ENCODE assay signal across 15 cellular contexts in genomic region chr3:28860307-28860706, GRCh38.
DNase-seq lines count a peak whose midpoint lies in the region; ATAC-seq, FAIRE-seq and TF ChIP-seq lines count a peak whose summit lies in the region.
"Had no signal": no experiment of that assay in that cellular context is flagged by ENCODE, and none has a peak within 500 bp of the region (broad histone marks: within the 10 kb centered on the region; RNA-seq: fewer than 3 reads in every experiment).

No MANE protein-coding gene starts in this region.

- no peaks in the 10 kb centered on the region for H3K79me2 ChIP-seq in HepG2 (ENCODE audit: insufficient read depth, low read length)

- ATAC-seq in right lobe of liver (peak in 3 of 4 donors; percentile 28 to 50 (median 40)), HepG2 (no peak), lower lobe of right lung (peak; percentile 42 to 59), GM21381 (IDR thresholded peaks at IDR 0.05; ENCODE audit: unreplicated experiment) (no peak)

- H3K4me3 ChIP-seq in right lobe of liver, result no peak overlapping the region
- H3K4me3 ChIP-seq in HepG2 (replicated peaks in 1 of 3; ENCODE audit: insufficient read depth in 1 of 3, low read depth in 2 of 3, low read length in 3 of 3), result no peak overlapping the region
- no peak overlapping the region for H3K4me3 ChIP-seq in lower lobe of right lung

- H2AFZ ChIP-seq in HepG2 (ENCODE audit: low read length), result no peak overlapping the region

- WGBS in right lobe of liver (ENCODE audit: insufficient coverage, low coverage, low lambda C conversion rate, missing lambda C conversion rate), result 50% methylated on average over 4 of the region's 4 CpGs
- 27% methylated on average over 4 of the region's 4 CpGs for WGBS in HepG2 (ENCODE audit: low lambda C conversion rate)

- POLR2A ChIA-PET in HepG2 (lab: Yijun Ruan, JAX), result no interaction called here

- no peak for TF ChIP-seq CTCF in right lobe of liver (IDR thresholded peaks at IDR 0.05)
- TF ChIP-seq CTCF in HepG2 (CRISPR knock-in tag; IDR thresholded peaks at IDR 0.05), result no peak
- TF ChIP-seq CTCF in lower lobe of right lung (IDR thresholded peaks at IDR 0.05), result no peak

- H3K4me1 ChIP-seq in right lobe of liver, result no peaks in the 10 kb centered on the region
- no peaks in the 10 kb centered on the region for H3K4me1 ChIP-seq in HepG2 (ENCODE audit: insufficient read depth, low read length)
- peaks cover 9% of the 10 kb centered on the region for H3K4me1 ChIP-seq in lower lobe of right lung

- TF ChIP-seq RAD21 in HepG2 (CRISPR knock-in tag; IDR thresholded peaks at IDR 0.05), result no peak

- BruUV-seq in HepG2 (replicated peaks; lab: Mats Ljungman, UMichigan), result no TSS peak

- H3K36me3 ChIP-seq in right lobe of liver, result no peaks in the 10 kb centered on the region
- no peaks in the 10 kb centered on the region for H3K36me3 ChIP-seq in HepG2 (replicated peaks in 1 of 2; ENCODE audit: control insufficient read depth in 1 of 2, insufficient read depth in 2 of 2, low read length in 2 of 2)
- H3K36me3 ChIP-seq in lower lobe of right lung, result no peaks in the 10 kb centered on the region

- no peaks in the 10 kb centered on the region for H4K20me1 ChIP-seq in HepG2 (ENCODE audit: insufficient read depth, low read length)

- CTCF ChIA-PET in HepG2 (lab: Yijun Ruan, JAX; ENCODE audit: low intra/inter-chr PET ratio, low total read pairs), result no interaction called here

- no peak for FAIRE-seq in HepG2 (lab: Jason Lieb, UNC)
- FAIRE-seq: astrocyte had no signal

- H3K27ac ChIP-seq in right lobe of liver (no peak overlapping the region), HepG2 (ENCODE audit: extremely low read length, insufficient read depth, low read length) (no peak overlapping the region), lower lobe of right lung (no peak overlapping the region)
- H3K27ac ChIP-seq: RWPE1, VCaP had no signal

- TF ChIP-seq EP300 in HepG2 (IDR thresholded peaks at IDR 0.05; ENCODE audit: low read depth in 2 of 2, low read length in 2 of 2) (no peak), HepG2 (CRISPR knock-in tag; IDR thresholded peaks at IDR 0.05; ENCODE audit: borderline replicate concordance) (no peak)

- TF ChIP-seq POLR2A in right lobe of liver (IDR thresholded peaks at IDR 0.05) (no peak), HepG2 (IDR thresholded peaks at IDR 0.05; ENCODE audit: insufficient read depth in 1 of 2, low read depth in 2 of 2, low read length in 2 of 2) (no peak)

- intact Hi-C loops in right lobe of liver (cut with DNase I) (no loop called here), HepG2 (cut with micrococcal nuclease; ENCODE audit: unreplicated experiment) (no loop called here), lower lobe of right lung (cut with DNase I) (no loop called here)

- H3K27me3 ChIP-seq in right lobe of liver, result no peaks in the 10 kb centered on the region
- no peaks in the 10 kb centered on the region for H3K27me3 ChIP-seq in HepG2 (ENCODE audit: control insufficient read depth in 1 of 2, insufficient read depth in 2 of 2, low read length in 2 of 2)
- H3K27me3 ChIP-seq in lower lobe of right lung (ENCODE audit: low read depth), result no peaks in the 10 kb centered on the region

- H3K4me2 ChIP-seq in HepG2 (ENCODE audit: low read depth, low read length), result no peak overlapping the region

- no peak overlapping the region for H3K9ac ChIP-seq in HepG2 (ENCODE audit: insufficient read depth, low read depth, low read length)

- H3K9me3 ChIP-seq in right lobe of liver, result no peaks in the 10 kb centered on the region
- no peaks in the 10 kb centered on the region for H3K9me3 ChIP-seq in HepG2 (ENCODE audit: low read length)
- H3K9me3 ChIP-seq in lower lobe of right lung, result no peaks in the 10 kb centered on the region

- in situ Hi-C loops in HepG2 (cut with HindIII; ENCODE audit: extremely low pct_ligation_motif_present, low pct_unique_long_range_greater_than_20kb), result no loop called here

- no peak for DNase-seq in right lobe of liver
- no peak for DNase-seq in HepG2 (ENCODE audit: low spot score)
- DNase-seq in dermis blood vessel endothelial cell, result peak; percentile 27
- peak; percentile 41 for DNase-seq in lower lobe of right lung
- no peak for DNase-seq in activated CD8-positive, alpha-beta memory T cell treated with anti-CD3 and anti-CD28 coated beads for 24 hours
- DNase-seq in NCI-H2196 treated with DMSO at 0.1 percent for 48 hours (lab: John Stamatoyannopoulos, UW; ENCODE audit: unreplicated experiment), result no peak
- no peak for DNase-seq in T-helper 9 cell
- DNase-seq: activated T-cell treated with anti-CD3 and anti-CD28 coated beads, Interleukin-2, amount 50 U/mL, for 24 hours; DMS79 treated with DMSO at 0.1 percent for 48 hours; Karpas-422; NCI-H446 treated with DMSO at 0.1 percent for 48 hours had no signal

TF ChIP-seq in HepG2, 621 proteins besides CTCF, POLR2A, EP300 and RAD21:
- TF ChIP-seq ZNF761 (CRISPR knock-in tag; conservative IDR thresholded peaks at IDR 0.05) (no peak), SP1 (IDR thresholded peaks at IDR 0.05) (no peak), SP1 (CRISPR knock-in tag; IDR thresholded peaks at IDR 0.05) (no peak), WIZ (CRISPR knock-in tag; IDR thresholded peaks at IDR 0.05) (no peak)
- TF ChIP-seq, protein P1, sequence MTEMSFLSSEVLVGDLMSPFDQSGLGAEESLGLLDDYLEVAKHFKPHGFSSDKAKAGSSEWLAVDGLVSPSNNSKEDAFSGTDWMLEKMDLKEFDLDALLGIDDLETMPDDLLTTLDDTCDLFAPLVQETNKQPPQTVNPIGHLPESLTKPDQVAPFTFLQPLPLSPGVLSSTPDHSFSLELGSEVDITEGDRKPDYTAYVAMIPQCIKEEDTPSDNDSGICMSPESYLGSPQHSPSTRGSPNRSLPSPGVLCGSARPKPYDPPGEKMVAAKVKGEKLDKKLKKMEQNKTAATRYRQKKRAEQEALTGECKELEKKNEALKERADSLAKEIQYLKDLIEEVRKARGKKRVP (CRISPR knock-in tag; IDR thresholded peaks at IDR 0.05), result no peak
TF ChIP-seq in HepG2: peak in this region for 0.

Comparison
In these comparisons a context has a peak if more than half of its experiments do, and no peak if none do; other contexts are left out.
1. ATAC-seq: peak in right lobe of liver (3 of 4) and lower lobe of right lung (2 of 2); none in HepG2 (single experiment) and GM21381 (single experiment).
2. DNase-seq: peak in dermis blood vessel endothelial cell (single experiment) and lower lobe of right lung (single experiment); none in right lobe of liver (0 of 3), HepG2 (single experiment), activated CD8-positive, alpha-beta memory T cell treated with anti-CD3 and anti-CD28 coated beads for 24 hours (single experiment), NCI-H2196 treated with DMSO at 0.1 percent for 48 hours (single experiment) and T-helper 9 cell (single experiment).